ENCODE assay signal across 9 cellular contexts in the genomic region with DNA sequence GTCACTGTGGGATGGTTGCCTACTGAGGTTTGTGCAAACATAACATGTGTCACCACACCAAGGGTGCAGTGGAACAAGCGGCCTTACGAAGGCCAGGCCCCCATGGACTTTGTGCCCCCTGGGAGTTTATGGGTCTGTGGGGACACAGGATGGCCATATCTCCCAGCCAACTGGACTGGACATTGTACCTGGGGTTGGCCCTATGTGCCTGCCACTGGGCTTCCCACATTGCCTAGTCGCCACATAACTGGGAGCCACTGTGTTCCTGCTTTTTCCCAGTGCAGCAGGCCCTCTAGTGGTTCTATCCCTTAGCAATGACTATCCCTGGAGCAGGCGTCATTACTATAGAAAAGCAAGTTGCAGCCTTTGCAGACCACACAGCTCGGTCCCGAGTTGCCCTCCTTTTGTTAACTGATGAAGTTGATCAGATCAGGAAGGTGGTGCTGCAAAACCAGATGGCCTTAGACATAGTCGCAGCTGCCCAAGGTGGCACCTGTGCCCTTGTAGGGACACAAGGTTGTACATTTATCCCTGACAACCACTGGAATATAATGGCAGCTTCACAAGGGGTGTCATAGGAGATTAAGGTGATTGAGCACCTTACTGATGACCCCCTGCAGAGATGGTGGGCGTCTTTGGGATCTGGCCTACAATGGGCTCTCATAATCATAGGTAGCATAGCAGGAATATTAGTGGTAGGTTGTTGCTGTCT. TPM values are rescaled to one million over a fixed set of nuclear protein-coding genes. Genes with fewer than 3 reads are reported as not detected.
DNase-seq lines count a peak whose midpoint lies in the region; ATAC-seq and TF ChIP-seq lines count a peak whose summit lies in the region.
"Had no signal": no experiment of that assay in that cellular context is flagged by ENCODE, and none has a peak within 500 bp of the region (broad histone marks: within the 10 kb centered on the region; RNA-seq: fewer than 3 reads in every experiment).

No MANE protein-coding gene starts in this region.

- no peak overlapping the region for H3K27ac Mint-ChIP-seq in activated CD4-positive, alpha-beta memory T cell treated with anti-CD3 and anti-CD28 coated beads for 36 hours
- no peak overlapping the region for H3K27ac Mint-ChIP-seq in stimulated activated naive CD8-positive, alpha-beta T cell treated with anti-CD3 and anti-CD28 coated beads, Interleukin-15, amount 100 ng/mL, for 72 hours
- H3K27ac Mint-ChIP-seq: activated naive CD4-positive, alpha-beta T cell treated with anti-CD3 and anti-CD28 coated beads, Interleukin-2, amount 50 U/mL, for 24 hours had no signal

- H3K4me1 Mint-ChIP-seq in activated CD4-positive, alpha-beta memory T cell treated with anti-CD3 and anti-CD28 coated beads for 36 hours (ENCODE audit: low read depth), result peaks cover 8% of the 10 kb centered on the region
- peaks cover 6% of the 10 kb centered on the region for H3K4me1 Mint-ChIP-seq in stimulated activated naive CD8-positive, alpha-beta T cell treated with anti-CD3 and anti-CD28 coated beads, Interleukin-15, amount 100 ng/mL, for 72 hours
- H3K4me1 Mint-ChIP-seq: activated naive CD4-positive, alpha-beta T cell treated with anti-CD3 and anti-CD28 coated beads, Interleukin-2, amount 50 U/mL, for 24 hours had no signal

- in situ Hi-C loops in ACHN (cut with HindIII; ENCODE audit: low pct_ligation_motif_present, low pct_unique_long_range_greater_than_20kb, low sequenced_read_pairs), result no loop called here

- CTCF ChIA-PET in activated CD4-positive, alpha-beta memory T cell treated with anti-CD3 and anti-CD28 coated beads for 36 hours (lab: Charles Lee), result interaction anchor here (3.0 to 5.5 kb wide), 2 partner anchors 75 to 277 kb away, joined by 15 to 64 read pairs; no protein-coding TSS in a partner anchor

- intact Hi-C loops in activated CD4-positive, alpha-beta memory T cell treated with anti-CD3 and anti-CD28 coated beads for 36 hours (cut with micrococcal nuclease), result no loop called here

- DNase-seq in ACHN (peak; percentile 41), SKM-1 (lab: John Stamatoyannopoulos, UW; ENCODE audit: unreplicated experiment) (peak; percentile 0), iPS DF 19.7 (ENCODE audit: low read depth, low spot score) (peak; percentile 65), DMS79 (lab: John Stamatoyannopoulos, UW) (no peak)
- DNase-seq in activated CD4-positive, alpha-beta memory T cell treated with anti-CD3 and anti-CD28 coated beads for 36 hours, result no peak
- DNase-seq in stimulated activated naive CD8-positive, alpha-beta T cell treated with anti-CD3 and anti-CD28 coated beads, Interleukin-15, amount 100 ng/mL, for 72 hours, result no peak

- POLR2A ChIA-PET in activated CD4-positive, alpha-beta memory T cell treated with anti-CD3 and anti-CD28 coated beads for 36 hours (lab: Charles Lee), result interaction anchor here (0.6 kb wide), 1 partner anchor 191 kb away, joined by 3 read pairs; no protein-coding TSS in a partner anchor

- H3K36me3 Mint-ChIP-seq in activated CD4-positive, alpha-beta memory T cell treated with anti-CD3 and anti-CD28 coated beads for 36 hours, result no peaks in the 10 kb centered on the region
- H3K36me3 Mint-ChIP-seq: activated naive CD4-positive, alpha-beta T cell treated with anti-CD3 and anti-CD28 coated beads, Interleukin-2, amount 50 U/mL, for 24 hours had no signal

- no peaks in the 10 kb centered on the region for H3K9me3 Mint-ChIP-seq in activated CD4-positive, alpha-beta memory T cell treated with anti-CD3 and anti-CD28 coated beads for 36 hours
- H3K9me3 Mint-ChIP-seq in stimulated activated naive CD8-positive, alpha-beta T cell treated with anti-CD3 and anti-CD28 coated beads, Interleukin-15, amount 100 ng/mL, for 72 hours, result no peaks in the 10 kb centered on the region
- H3K9me3 Mint-ChIP-seq: activated naive CD4-positive, alpha-beta T cell treated with anti-CD3 and anti-CD28 coated beads, Interleukin-2, amount 50 U/mL, for 24 hours had no signal

- no peak overlapping the region for H3K4me3 Mint-ChIP-seq in activated CD4-positive, alpha-beta memory T cell treated with anti-CD3 and anti-CD28 coated beads for 36 hours
- H3K4me3 Mint-ChIP-seq in stimulated activated naive CD8-positive, alpha-beta T cell treated with anti-CD3 and anti-CD28 coated beads, Interleukin-15, amount 100 ng/mL, for 72 hours, result no peak overlapping the region
- H3K4me3 Mint-ChIP-seq: activated naive CD4-positive, alpha-beta T cell treated with anti-CD3 and anti-CD28 coated beads, Interleukin-2, amount 50 U/mL, for 24 hours had no signal

- ATAC-seq in HG03439 (IDR thresholded peaks at IDR 0.05; ENCODE audit: unreplicated experiment), result no peak
- no peak for ATAC-seq in stimulated activated naive CD8-positive, alpha-beta T cell treated with anti-CD3 and anti-CD28 coated beads, Interleukin-15, amount 100 ng/mL, for 72 hours

- no peak overlapping the region for H3K4me3 ChIP-seq in GM12875 (ENCODE audit: low read depth, low read length)

- peak; percentile 53 for TF ChIP-seq CTCF in GM12875 (IDR thresholded peaks at IDR 0.05; ENCODE audit: borderline replicate concordance, insufficient read depth, low read depth, low read length)

- no peaks in the 10 kb centered on the region for H3K27me3 Mint-ChIP-seq in activated CD4-positive, alpha-beta memory T cell treated with anti-CD3 and anti-CD28 coated beads for 36 hours
- H3K27me3 Mint-ChIP-seq in stimulated activated naive CD8-positive, alpha-beta T cell treated with anti-CD3 and anti-CD28 coated beads, Interleukin-15, amount 100 ng/mL, for 72 hours, result no peaks in the 10 kb centered on the region
- H3K27me3 Mint-ChIP-seq: activated naive CD4-positive, alpha-beta T cell treated with anti-CD3 and anti-CD28 coated beads, Interleukin-2, amount 50 U/mL, for 24 hours had no signal

RNA-seq across cellular contexts. Expression of gene RNASE12, which starts 15.2 kb away (rescaled TPM):
- total RNA-seq in activated CD4-positive, alpha-beta memory T cell treated with anti-CD3 and anti-CD28 coated beads for 36 hours, result not detected

RNA-seq across cellular contexts. Expression of gene RNASE11, which starts 18.5 kb away (rescaled TPM):
- not detected for total RNA-seq in activated CD4-positive, alpha-beta memory T cell treated with anti-CD3 and anti-CD28 coated beads for 36 hours

RNA-seq across cellular contexts. Expression of gene OR6S1, which starts 35.1 kb away (rescaled TPM):
- not detected for total RNA-seq in activated CD4-positive, alpha-beta memory T cell treated with anti-CD3 and anti-CD28 coated beads for 36 hours

RNA-seq across cellular contexts. Expression of gene RNASE9, which starts 45.5 kb away (rescaled TPM):
- not detected for total RNA-seq in activated CD4-positive, alpha-beta memory T cell treated with anti-CD3 and anti-CD28 coated beads for 36 hours

Comparison
In these comparisons a context has a peak if more than half of its experiments do, and no peak if none do; other contexts are left out.
1. DNase-seq: peak in ACHN (single experiment), SKM-1 (single experiment) and iPS DF 19.7 (single experiment); none in activated CD4-positive, alpha-beta memory T cell treated with anti-CD3 and anti-CD28 coated beads for 36 hours (single experiment), stimulated activated naive CD8-positive, alpha-beta T cell treated with anti-CD3 and anti-CD28 coated beads, Interleukin-15, amount 100 ng/mL, for 72 hours (0 of 2) and DMS79 (single experiment).